ENCODE assay signal across 8 cellular contexts in the genomic region with DNA sequence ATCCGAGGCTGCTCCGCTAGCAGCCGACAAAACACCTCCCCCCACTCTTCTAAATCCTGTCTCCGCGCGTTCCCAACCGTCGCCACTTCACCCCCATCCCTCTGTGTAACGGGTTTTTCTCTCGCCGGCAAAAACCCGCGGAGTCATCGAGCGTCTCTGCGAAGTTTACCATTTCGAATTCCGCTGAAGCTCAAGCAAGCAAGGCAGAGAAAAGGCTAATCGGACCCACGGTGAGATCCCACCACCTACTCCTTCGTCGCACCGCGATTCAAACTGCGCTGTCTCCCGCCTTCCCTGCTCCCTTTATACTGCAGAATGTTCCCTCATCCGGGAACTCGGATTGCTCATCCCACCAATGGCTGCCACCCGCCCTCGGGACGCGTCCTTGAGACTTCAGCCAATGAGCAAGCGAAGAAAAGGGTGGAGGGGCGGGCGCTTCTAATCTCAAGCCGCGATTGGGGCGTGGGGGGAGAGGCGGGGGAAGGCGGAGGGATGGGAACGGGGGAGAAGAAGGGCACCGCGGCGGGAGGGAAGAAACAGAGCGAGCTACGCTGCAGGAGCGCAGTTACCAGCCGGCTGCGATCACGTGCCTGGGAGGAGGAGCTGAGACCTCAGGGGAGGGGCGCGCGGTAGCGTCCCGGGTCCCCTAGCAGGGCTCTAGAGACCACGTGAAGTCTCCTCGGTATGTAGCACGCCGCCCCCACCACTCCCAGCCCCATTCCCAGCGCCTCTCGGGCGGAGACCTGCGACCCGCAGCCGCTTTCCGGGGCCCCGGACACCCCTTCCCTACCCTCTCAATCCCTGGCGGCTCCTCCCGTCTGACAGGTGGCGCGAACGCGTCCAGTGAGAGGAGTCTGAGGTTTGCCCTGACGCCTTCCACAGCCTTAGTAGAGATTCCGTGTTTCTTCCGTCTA. TPM values are rescaled to one million over a fixed set of nuclear protein-coding genes. Genes with fewer than 3 reads are reported as not detected.
DNase-seq lines count a peak whose midpoint lies in the region; ATAC-seq lines count a peak whose summit lies in the region.

A gene (minus strand): TSS at position 277 of the 914 bp plus-strand sequence. CDS start 105 bp downstream, at position 172.

- intact Hi-C loops in activated CD4-positive, alpha-beta T cell treated with anti-CD3 and anti-CD28 coated beads, Interleukin-2, amount 10 ng/mL, durations not matched to agents 24 days and 14 days (cut with micrococcal nuclease): loop anchor here (1.0 to 5.0 kb wide), 12 partner anchors 56 to 1397 kb away; a partner anchor contains a TSS
- intact Hi-C loops in left colon (cut with DNase I, micrococcal nuclease): loop anchor here in 1 of 2 donors (5.0 kb wide), 2 partner anchors 58 to 388 kb away; a partner anchor contains a TSS

- DNase-seq in C1 segment of cervical spinal cord (lab: John Stamatoyannopoulos, UW) (peak; percentile 82 to 99 (median 96)), NCI-H526 treated with DMSO at 0.1 percent for 48 hours (lab: John Stamatoyannopoulos, UW) (peak; percentile 89), cortex of kidney (lab: John Stamatoyannopoulos, UW) (peak; percentile 39), left colon (peak; percentile 99 to 100)
- DNase-seq in activated CD4-positive, alpha-beta T cell treated with anti-CD3 and anti-CD28 coated beads, Interleukin-2, amount 10 ng/mL, durations not matched to agents 24 days and 14 days: peak; percentile 98
- DNase-seq in stimulated activated CD4-positive, alpha-beta T cell treated with anti-CD3 and anti-CD28 coated beads, Interleukin-1b, Interleukin-23, amount 100 ng/mL, for 48 hours: peak; percentile 99

- ATAC-seq in GM19351 (IDR thresholded peaks at IDR 0.05; ENCODE audit: unreplicated experiment) (peak; percentile 50), HG03520 (IDR thresholded peaks at IDR 0.05; ENCODE audit: unreplicated experiment) (peak; percentile 50), left colon (peak; percentile 79)

- H3K27me3 Mint-ChIP-seq in activated CD4-positive, alpha-beta T cell treated with anti-CD3 and anti-CD28 coated beads, Interleukin-2, amount 10 ng/mL, durations not matched to agents 24 days and 14 days: no peaks in the 10 kb centered on the region

- peaks cover 17% of the 10 kb centered on the region for H3K36me3 Mint-ChIP-seq in activated CD4-positive, alpha-beta T cell treated with anti-CD3 and anti-CD28 coated beads, Interleukin-2, amount 10 ng/mL, durations not matched to agents 24 days and 14 days (ENCODE audit: low read depth)

- no peak within 1 kb of the TSS for H3K27ac Mint-ChIP-seq in activated CD4-positive, alpha-beta T cell treated with anti-CD3 and anti-CD28 coated beads, Interleukin-2, amount 10 ng/mL, durations not matched to agents 24 days and 14 days

- H3K4me1 Mint-ChIP-seq in activated CD4-positive, alpha-beta T cell treated with anti-CD3 and anti-CD28 coated beads, Interleukin-2, amount 10 ng/mL, durations not matched to agents 24 days and 14 days: peaks cover 20% of the 10 kb centered on the region

- no peak within 1 kb of the TSS for H3K4me3 Mint-ChIP-seq in activated CD4-positive, alpha-beta T cell treated with anti-CD3 and anti-CD28 coated beads, Interleukin-2, amount 10 ng/mL, durations not matched to agents 24 days and 14 days

- no peaks in the 10 kb centered on the region for H3K9me3 Mint-ChIP-seq in activated CD4-positive, alpha-beta T cell treated with anti-CD3 and anti-CD28 coated beads, Interleukin-2, amount 10 ng/mL, durations not matched to agents 24 days and 14 days

RNA-seq across cellular contexts. Expression of the gene that starts here (rescaled TPM):
- total RNA-seq in activated CD4-positive, alpha-beta T cell treated with anti-CD3 and anti-CD28 coated beads, Interleukin-2, amount 10 ng/mL, durations not matched to agents 24 days and 14 days: 477 TPM in 2 replicates
- total RNA-seq in left colon: 100 to 1,000 TPM; 140 to 165 TPM

Comparison
In these comparisons a context has a peak if more than half of its experiments do, and no peak if none do; other contexts are left out.
1. Peak in every context shown above with its lines: DNase-seq and ATAC-seq.
2. DNase-seq: peak in every context shown above with its lines; median percentile 100 in left colon; 99 in stimulated activated CD4-positive, alpha-beta T cell treated with anti-CD3 and anti-CD28 coated beads, Interleukin-1b, Interleukin-23, amount 100 ng/mL, for 48 hours; 98 in activated CD4-positive, alpha-beta T cell treated with anti-CD3 and anti-CD28 coated beads, Interleukin-2, amount 10 ng/mL, durations not matched to agents 24 days and 14 days; 96 in C1 segment of cervical spinal cord; 89 in NCI-H526 treated with DMSO at 0.1 percent for 48 hours; 39 in cortex of kidney.